ENCODE assay signal across 9 cellular contexts in genomic region chr11:350723-351255, GRCh38. TPM values are rescaled to one million over a fixed set of nuclear protein-coding genes. Genes with fewer than 3 reads are reported as not detected.
DNase-seq lines count a peak whose midpoint lies in the region; ATAC-seq and TF ChIP-seq lines count a peak whose summit lies in the region.
"Had no signal": no experiment of that assay in that cellular context is flagged by ENCODE, and none has a peak within 500 bp of the region (broad histone marks: within the 10 kb centered on the region; RNA-seq: fewer than 3 reads in every experiment).

No MANE protein-coding gene starts in this region.

- no peaks in the 10 kb centered on the region for H3K36me3 ChIP-seq in SJCRH30
- no peaks in the 10 kb centered on the region for H3K36me3 ChIP-seq in BE2C
- H3K36me3 ChIP-seq in effector memory CD4-positive, alpha-beta T cell (ENCODE audit: control insufficient read depth, insufficient read depth, low read length) = no peaks in the 10 kb centered on the region

- no peak for TF ChIP-seq CTCF in BE2C (IDR thresholded peaks at IDR 0.05; ENCODE audit: low read depth, low read length)

- DNase-seq in CD1c-positive myeloid dendritic cell (ENCODE audit: extremely low spot score) = peak; percentile 26
- peak; percentile 71 to 84 for DNase-seq in SJCRH30
- peak; percentile 69 for DNase-seq in islet precursor cell
- no peak for DNase-seq in BE2C
- DNase-seq in NCI-H1417 treated with DMSO at 0.1 percent for 48 hours (lab: John Stamatoyannopoulos, UW) = no peak
- DNase-seq in effector memory CD4-positive, alpha-beta T cell = no peak
- DNase-seq in iPS-NIHi7 (ENCODE audit: extremely low spot score) = no peak

- H3K4me3 ChIP-seq in SJCRH30 = peak overlapping the region; percentile 17
- H3K4me3 ChIP-seq in BE2C (ENCODE audit: low read depth, low read length) = no peak overlapping the region
- no peak overlapping the region for H3K4me3 ChIP-seq in effector memory CD4-positive, alpha-beta T cell (ENCODE audit: insufficient read depth, low read depth, low read length, poor library complexity, severe bottlenecking)

- peak; percentile 38 for ATAC-seq in GM21423 (IDR thresholded peaks at IDR 0.05; ENCODE audit: unreplicated experiment)

- H3K9me3 ChIP-seq in SJCRH30 (replicated peaks) (no peaks in the 10 kb centered on the region), BE2C (no peaks in the 10 kb centered on the region)
- no peaks in the 10 kb centered on the region for H3K9me3 ChIP-seq in effector memory CD4-positive, alpha-beta T cell (ENCODE audit: control insufficient read depth, low read length)

- H3K27me3 ChIP-seq in SJCRH30 = 0 out of 2 replicates have a peak, but pooled peaks cover 3% of the 10 kb centered on the region
- H3K27me3 ChIP-seq in BE2C = no peaks in the 10 kb centered on the region
- no peaks in the 10 kb centered on the region for H3K27me3 ChIP-seq in effector memory CD4-positive, alpha-beta T cell (replicated peaks; ENCODE audit: control insufficient read depth, insufficient read depth, low read length, poor library complexity, severe bottlenecking)

- peaks cover 19% of the 10 kb centered on the region for H3K4me1 ChIP-seq in SJCRH30
- no peaks in the 10 kb centered on the region for H3K4me1 ChIP-seq in BE2C
- peaks cover 8% of the 10 kb centered on the region for H3K4me1 ChIP-seq in effector memory CD4-positive, alpha-beta T cell (ENCODE audit: control insufficient read depth, insufficient read depth, low read length, poor library complexity, severe bottlenecking)

- peak overlapping the region; percentile 3; the same call in 1 of the 2 replicates for H3K27ac ChIP-seq in SJCRH30
- H3K27ac ChIP-seq in effector memory CD4-positive, alpha-beta T cell (ENCODE audit: insufficient read depth, low read length, poor library complexity, severe bottlenecking) = no peak overlapping the region

RNA-seq across cellular contexts. Expression of gene B4GALNT4, which starts 18.5 kb away (rescaled TPM):
- total RNA-seq in SJCRH30 (2014; rRNA removed; shearing (Covaris generic)) = 0.08 TPM in 1 of 2 replicates, not detected in the other
- 29.4 TPM for polyA plus RNA-seq in BE2C (2012; ENCODE audit: insufficient read depth, insufficient read length, low read depth)

RNA-seq across cellular contexts. Expression of gene IFITM3, which starts 30.1 kb away (rescaled TPM):
- total RNA-seq in SJCRH30 (2014; rRNA removed; shearing (Covaris generic)) = 100 and 101 TPM in 2 replicates
- polyA plus RNA-seq in BE2C (2012; ENCODE audit: insufficient read depth, insufficient read length, low read depth) = 2.7 TPM
- polyA plus RNA-seq: neural cell had no signal

RNA-seq across cellular contexts. Expression of gene IFITM1, which starts 36.9 kb away (rescaled TPM):
- 4.9 and 7.4 TPM in 2 replicates for total RNA-seq in SJCRH30 (2014; rRNA removed; shearing (Covaris generic))
- polyA plus RNA-seq in BE2C (2012; ENCODE audit: insufficient read depth, insufficient read length, low read depth) = not detected

RNA-seq across cellular contexts. Expression of gene IFITM2, which starts 43.2 kb away (rescaled TPM):
- 38.4 and 40.0 TPM in 2 replicates for total RNA-seq in SJCRH30 (2014; rRNA removed; shearing (Covaris generic))
- polyA plus RNA-seq in BE2C (2012; ENCODE audit: insufficient read depth, insufficient read length, low read depth) = 5.4 TPM
- polyA plus RNA-seq: neural cell had no signal

RNA-seq across cellular contexts. Expression of gene PKP3, which starts 43.2 kb away (rescaled TPM):
- total RNA-seq in SJCRH30 (2014; rRNA removed; shearing (Covaris generic)) = 0.18 TPM in 1 of 2 replicates, not detected in the other
- polyA plus RNA-seq in BE2C (2012; ENCODE audit: insufficient read depth, insufficient read length, low read depth) = not detected
- polyA plus RNA-seq: neural cell had no signal

Comparison
In these comparisons a context has a peak if more than half of its experiments do, and no peak if none do; other contexts are left out.
1. DNase-seq: peak in CD1c-positive myeloid dendritic cell (single experiment), SJCRH30 (2 of 2) and islet precursor cell (single experiment); none in BE2C (single experiment), NCI-H1417 treated with DMSO at 0.1 percent for 48 hours (single experiment), effector memory CD4-positive, alpha-beta T cell (0 of 3) and iPS-NIHi7 (single experiment).